ENCODE assay signal across 8 cellular contexts in genomic region chr17:63446218-63446980, GRCh38. TPM values are rescaled to one million over a fixed set of nuclear protein-coding genes. Genes with fewer than 3 reads are reported as not detected.
DNase-seq lines count a peak whose midpoint lies in the region; ATAC-seq and TF ChIP-seq lines count a peak whose summit lies in the region.

TSS of gene CYB561 (minus strand) at chr17:63446306. CDS start at chr17:63437547, 8,759 bp downstream.

- H3K4me3 Mint-ChIP-seq in chondrocyte (ENCODE audit: unreplicated experiment), result peak within 1 kb of the TSS; percentile 60

- H3K27me3 Mint-ChIP-seq in chondrocyte (ENCODE audit: low read depth), result no peaks in the 10 kb centered on the region

- DNase-seq in NCI-H1436 (lab: John Stamatoyannopoulos, UW), result peak; percentile 68
- no peak for DNase-seq in NCI-H1436 treated with DMSO at 0.1 percent for 48 hours (lab: John Stamatoyannopoulos, UW)
- peak; percentile 72 to 89 (median 88) for DNase-seq in NCI-H1417 (lab: John Stamatoyannopoulos, UW)
- DNase-seq in chondrocyte (ENCODE audit: low spot score), result no peak
- peak; percentile 92 for DNase-seq in left kidney (ENCODE audit: low read depth, low spot score)
- peak; percentile 58 for DNase-seq in stimulated activated CD4-positive, alpha-beta T cell treated with anti-CD3 and anti-CD28 coated beads, Interleukin-2, amount 100 ng/mL, for 4 hours (ENCODE audit: low read depth)

- peak within 1 kb of the TSS; percentile 22 for H3K27ac Mint-ChIP-seq in chondrocyte (ENCODE audit: unreplicated experiment)

- peaks cover 7% of the 10 kb centered on the region for H3K4me1 Mint-ChIP-seq in chondrocyte (ENCODE audit: low read depth)

- no peaks in the 10 kb centered on the region for H3K36me3 Mint-ChIP-seq in chondrocyte (ENCODE audit: low read depth)

- no peaks in the 10 kb centered on the region for H3K9me3 Mint-ChIP-seq in chondrocyte (ENCODE audit: low read depth)

- peak; percentile 60 for ATAC-seq in HG02623 (IDR thresholded peaks at IDR 0.05; ENCODE audit: unreplicated experiment)
- peak; percentile 75 for ATAC-seq in activated CD4-positive, CD25-positive, alpha-beta regulatory T cell treated with anti-CD3 and anti-CD28 coated beads, Interleukin-2, amount 50 U/mL, for 24 hours

- peak; percentile 44 for TF ChIP-seq CTCF in chondrocyte (IDR thresholded peaks at IDR 0.05)

RNA-seq across cellular contexts. Expression of gene CYB561, which starts in this region (rescaled TPM):
- 6.2 to 10.1 TPM (median 9.0 TPM) in 3 replicates for total RNA-seq in chondrocyte

Comparison
In these comparisons a context has a peak if more than half of its experiments do, and no peak if none do; other contexts are left out.
1. DNase-seq: peak in NCI-H1436 (single experiment), NCI-H1417 (3 of 3), left kidney (single experiment) and stimulated activated CD4-positive, alpha-beta T cell treated with anti-CD3 and anti-CD28 coated beads, Interleukin-2, amount 100 ng/mL, for 4 hours (single experiment); none in NCI-H1436 treated with DMSO at 0.1 percent for 48 hours (single experiment) and chondrocyte (single experiment).